Comparison of ENCODE assay signal across 1 cellular context in the genomic region with DNA sequence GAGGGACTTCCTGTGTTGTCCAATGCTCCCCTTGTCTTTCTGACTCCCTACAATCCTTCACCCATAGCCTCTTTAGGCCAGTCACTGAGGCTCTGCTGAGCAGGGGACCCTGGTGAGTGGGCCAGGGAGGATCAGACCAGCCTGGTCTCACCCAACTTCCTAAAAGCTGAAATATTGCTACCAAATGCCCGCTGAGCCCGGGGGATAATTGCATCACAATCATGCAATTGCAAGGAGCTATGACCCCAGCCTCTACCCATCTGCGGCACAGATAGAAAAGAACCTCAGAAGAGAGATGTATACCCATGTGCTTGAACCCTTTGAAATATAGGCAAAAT.
A peak's percentile ranks its signal among the peaks of the same experiment; 100 is the strongest.
TF ChIP-seq lines count a peak whose summit lies in the region.

No MANE protein-coding gene starts in this region.

TF ChIP-seq in HepG2, 621 proteins besides CTCF, POLR2A, EP300 and RAD21 (continued from another document):
- peak; percentile 42; the same call in 1 of the 2 replicates for TF ChIP-seq CEBPB (IDR thresholded peaks at IDR 0.05; ENCODE audit: borderline replicate concordance, low read depth, low read length)
- TF ChIP-seq, protein P1, sequence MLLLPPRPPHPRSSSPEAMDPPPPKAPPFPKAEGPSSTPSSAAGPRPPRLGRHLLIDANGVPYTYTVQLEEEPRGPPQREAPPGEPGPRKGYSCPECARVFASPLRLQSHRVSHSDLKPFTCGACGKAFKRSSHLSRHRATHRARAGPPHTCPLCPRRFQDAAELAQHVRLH (CRISPR knock-in tag; IDR thresholded peaks at IDR 0.05; ENCODE audit: borderline replicate concordance, low read depth), result no peak
- TF ChIP-seq EED (CRISPR knock-in tag; IDR thresholded peaks at IDR 0.05), result 0 out of 2 replicates have a peak, but pooled peaks have one; percentile 0
- TF ChIP-seq, protein P2, sequence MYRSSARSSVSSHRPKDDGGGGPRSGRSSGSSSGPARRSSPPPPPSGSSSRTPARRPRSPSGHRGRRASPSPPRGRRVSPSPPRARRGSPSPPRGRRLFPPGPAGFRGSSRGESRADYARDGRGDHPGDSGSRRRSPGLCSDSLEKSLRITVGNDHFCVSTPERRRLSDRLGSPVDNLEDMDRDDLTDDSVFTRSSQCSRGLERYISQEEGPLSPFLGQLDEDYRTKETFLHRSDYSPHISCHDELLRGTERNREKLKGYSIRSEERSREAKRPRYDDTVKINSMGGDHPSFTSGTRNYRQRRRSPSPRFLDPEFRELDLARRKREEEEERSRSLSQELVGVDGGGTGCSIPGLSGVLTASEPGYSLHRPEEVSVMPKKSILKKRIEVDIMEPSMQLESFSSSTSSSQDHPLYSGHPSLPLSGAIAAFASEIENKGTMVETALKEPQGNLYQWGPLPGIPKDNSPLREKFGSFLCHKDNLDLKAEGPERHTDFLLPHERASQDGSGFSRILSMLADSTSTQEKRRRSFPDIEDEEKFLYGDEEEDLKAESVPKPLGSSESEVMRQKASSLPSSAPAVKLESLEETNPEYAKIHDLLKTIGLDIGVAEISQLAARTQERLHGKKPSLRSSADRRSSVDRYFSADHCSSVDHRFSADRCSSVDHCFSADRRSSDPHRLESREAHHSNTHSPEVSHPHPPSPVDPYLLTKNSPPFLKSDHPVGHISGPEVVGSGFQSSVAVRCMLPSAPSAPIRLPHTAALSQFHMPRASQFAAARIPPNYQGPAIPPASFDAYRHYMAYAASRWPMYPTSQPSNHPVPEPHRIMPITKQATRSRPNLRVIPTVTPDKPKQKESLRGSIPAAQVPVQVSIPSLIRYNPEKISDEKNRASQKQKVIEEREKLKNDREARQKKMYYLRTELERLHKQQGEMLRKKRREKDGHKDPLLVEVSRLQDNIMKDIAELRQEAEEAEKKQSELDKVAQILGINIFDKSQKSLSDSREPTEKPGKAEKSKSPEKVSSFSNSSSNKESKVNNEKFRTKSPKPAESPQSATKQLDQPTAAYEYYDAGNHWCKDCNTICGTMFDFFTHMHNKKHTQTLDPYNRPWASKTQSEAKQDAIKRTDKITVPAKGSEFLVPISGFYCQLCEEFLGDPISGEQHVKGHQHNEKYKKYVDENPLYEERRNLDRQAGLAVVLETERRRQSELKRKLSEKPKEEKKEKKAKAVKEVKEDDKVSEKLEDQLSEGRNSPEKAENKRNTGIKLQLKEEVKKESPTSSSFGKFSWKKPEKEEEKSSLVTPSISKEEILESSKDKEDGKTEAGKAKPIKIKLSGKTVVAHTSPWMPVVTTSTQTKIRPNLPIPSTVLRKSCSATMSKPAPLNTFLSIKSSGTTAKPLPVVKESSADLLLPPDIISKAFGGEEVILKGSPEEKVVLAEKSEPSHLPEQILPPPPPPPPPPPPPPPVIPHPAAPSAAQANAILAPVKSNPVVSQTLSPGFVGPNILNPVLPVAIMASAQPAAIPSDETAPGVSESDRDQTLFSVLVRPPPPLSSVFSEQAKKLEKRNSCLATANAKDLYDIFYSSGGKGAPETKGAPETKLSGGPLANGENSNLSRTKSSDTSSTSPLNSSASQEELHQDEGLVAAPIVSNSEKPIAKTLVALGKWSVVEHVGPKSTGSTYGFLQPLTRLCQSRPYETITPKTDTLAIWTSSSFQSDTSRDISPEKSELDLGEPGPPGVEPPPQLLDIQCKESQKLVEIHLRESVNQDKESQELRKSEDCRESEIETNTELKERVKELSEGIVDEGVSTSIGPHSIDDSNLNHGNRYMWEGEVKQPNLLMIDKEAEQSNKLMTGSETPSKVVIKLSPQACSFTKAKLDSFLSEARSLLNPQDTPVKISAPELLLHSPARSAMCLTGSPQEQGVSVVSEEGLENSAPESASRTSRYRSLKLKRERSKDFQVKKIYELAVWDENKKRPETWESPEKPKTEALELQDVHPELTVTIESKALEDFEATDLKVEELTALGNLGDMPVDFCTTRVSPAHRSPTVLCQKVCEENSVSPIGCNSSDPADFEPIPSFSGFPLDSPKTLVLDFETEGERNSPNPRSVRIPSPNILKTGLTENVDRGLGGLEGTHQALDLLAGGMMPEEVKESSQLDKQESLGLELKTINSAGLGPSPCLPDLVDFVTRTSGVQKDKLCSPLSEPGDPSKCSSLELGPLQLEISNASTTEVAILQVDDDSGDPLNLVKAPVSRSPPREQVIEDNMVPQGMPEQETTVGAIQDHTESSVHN (CRISPR knock-in tag; IDR thresholded peaks at IDR 0.05), result no peak
- TF ChIP-seq ZFP41 (CRISPR knock-in tag; IDR thresholded peaks at IDR 0.05; ENCODE audit: borderline replicate concordance), result 0 out of 2 replicates have a peak, but pooled peaks have one; percentile 6
- 0 out of 2 replicates have a peak, but pooled peaks have one; percentile 8 for TF ChIP-seq GZF1 (CRISPR knock-in tag; IDR thresholded peaks at IDR 0.05)
- no peak for TF ChIP-seq ZBTB20 (CRISPR knock-in tag; IDR thresholded peaks at IDR 0.05; ENCODE audit: borderline replicate concordance, low read depth)
TF ChIP-seq in HepG2: peak in this region for 7.
